2 cellular contexts compared by ENCODE assay signal in the genomic region with DNA sequence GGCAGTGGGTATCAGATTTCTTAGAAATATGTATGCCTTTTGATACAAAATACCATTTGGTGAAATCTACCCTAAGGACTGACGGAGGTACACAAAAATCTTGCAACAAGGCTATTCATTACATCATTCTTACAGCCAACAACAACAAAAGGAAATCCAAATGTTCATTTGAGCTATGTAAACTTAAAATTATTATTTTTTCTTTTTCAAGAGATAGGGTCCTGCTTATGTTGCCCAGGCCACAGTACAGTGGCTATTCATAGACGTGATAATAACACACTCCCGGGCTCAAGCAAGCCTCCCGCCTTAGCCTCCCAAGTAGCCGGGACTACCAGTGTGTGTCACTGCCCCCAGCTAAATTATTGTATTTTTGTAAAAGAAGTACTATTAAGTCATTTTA.
TF ChIP-seq lines count a peak whose summit lies in the region.

No MANE protein-coding gene starts in this region.

TF ChIP-seq in IMR-90, 13 proteins besides CTCF, POLR2A, EP300 and RAD21:
- TF ChIP-seq MAFK (IDR thresholded peaks at IDR 0.05; ENCODE audit: low read depth, low read length) (no peak), FOS (IDR thresholded peaks at IDR 0.05; ENCODE audit: low read depth, low read length) (no peak), RCOR1 (IDR thresholded peaks at IDR 0.05; ENCODE audit: insufficient replicate concordance, low read length) (no peak), MXI1 (IDR thresholded peaks at IDR 0.05; ENCODE audit: borderline replicate concordance, low read depth, low read length) (no peak), BHLHE40 (IDR thresholded peaks at IDR 0.05; ENCODE audit: low read depth, low read length) (no peak), NFE2L2 (IDR thresholded peaks at IDR 0.05; ENCODE audit: low read depth, low read length) (no peak), MAZ (IDR thresholded peaks at IDR 0.05; ENCODE audit: borderline replicate concordance, low read depth, low read length) (no peak), CEBPB (IDR thresholded peaks at IDR 0.05; ENCODE audit: low read depth, low read length) (no peak), USF2 (IDR thresholded peaks at IDR 0.05; ENCODE audit: low read depth, low read length) (no peak), CHD1 (IDR thresholded peaks at IDR 0.05; ENCODE audit: low read depth, low read length) (no peak), RFX5 (IDR thresholded peaks at IDR 0.05; ENCODE audit: low read depth, low read length) (no peak)

TF ChIP-seq in endothelial cell of umbilical vein, 7 proteins besides CTCF, POLR2A, EP300 and RAD21:
- TF ChIP-seq POLR2AphosphoS5 (IDR thresholded peaks at IDR 0.05; ENCODE audit: insufficient read depth, low read depth, low read length) (no peak), FOS (IDR thresholded peaks at IDR 0.05; ENCODE audit: borderline replicate concordance, insufficient read depth, low read length) (no peak), JUN (IDR thresholded peaks at IDR 0.05; ENCODE audit: borderline replicate concordance, insufficient read depth, insufficient read length, low read depth) (no peak)
TF ChIP-seq in endothelial cell of umbilical vein: peak in this region for 0.
